17 cellular contexts compared by ENCODE assay signal in genomic region chr20:12660918-12661317, GRCh38.
DNase-seq lines count a peak whose midpoint lies in the region; ATAC-seq, FAIRE-seq and TF ChIP-seq lines count a peak whose summit lies in the region.
"Had no signal": no experiment of that assay in that cellular context is flagged by ENCODE, and none has a peak within 500 bp of the region (broad histone marks: within the 10 kb centered on the region; RNA-seq: fewer than 3 reads in every experiment).

No MANE protein-coding gene starts in this region.

- TF ChIP-seq EP300 in HepG2 (IDR thresholded peaks at IDR 0.05; ENCODE audit: low read depth in 2 of 2, low read length in 2 of 2) (no peak), HepG2 (CRISPR knock-in tag; IDR thresholded peaks at IDR 0.05; ENCODE audit: borderline replicate concordance) (no peak)

- intact Hi-C loops in HepG2 (cut with micrococcal nuclease; ENCODE audit: unreplicated experiment), result loop anchor here (5.0 kb wide), 1 partner anchor 146 kb away; no protein-coding TSS in a partner anchor
- intact Hi-C loops in right lobe of liver (cut with DNase I), result no loop called here

- POLR2A ChIA-PET in HepG2 (lab: Yijun Ruan, JAX), result no interaction called here

- H4K20me1 ChIP-seq in HepG2 (ENCODE audit: insufficient read depth, low read length), result no peaks in the 10 kb centered on the region
- H4K20me1 ChIP-seq: BLaER1 had no signal

- H3K4me1 ChIP-seq in HepG2 (ENCODE audit: insufficient read depth, low read length), result no peaks in the 10 kb centered on the region
- H3K4me1 ChIP-seq in right lobe of liver, result no peaks in the 10 kb centered on the region
- H3K4me1 ChIP-seq in SJCRH30, result no peaks in the 10 kb centered on the region
- H3K4me1 ChIP-seq in iPS DF 6.9 (ENCODE audit: control insufficient read depth, insufficient read depth, low read length), result no peaks in the 10 kb centered on the region
- H3K4me1 ChIP-seq: BLaER1 had no signal

- H3K27me3 ChIP-seq in HepG2 (ENCODE audit: control insufficient read depth in 1 of 2, insufficient read depth in 2 of 2, low read length in 2 of 2) (no peaks in the 10 kb centered on the region), right lobe of liver (no peaks in the 10 kb centered on the region), SJCRH30 (no peaks in the 10 kb centered on the region), iPS DF 6.9 (ENCODE audit: control insufficient read depth, insufficient read depth, low read length) (no peaks in the 10 kb centered on the region)
- H3K27me3 ChIP-seq: BLaER1 had no signal

- no peak overlapping the region for H3K4me3 ChIP-seq in HepG2 (replicated peaks in 1 of 3; ENCODE audit: insufficient read depth in 1 of 3, low read depth in 2 of 3, low read length in 3 of 3)
- no peak overlapping the region for H3K4me3 ChIP-seq in right lobe of liver
- no peak overlapping the region for H3K4me3 ChIP-seq in SJCRH30
- H3K4me3 ChIP-seq in iPS DF 6.9 (ENCODE audit: low read length), result no peak overlapping the region
- H3K4me3 ChIP-seq: BLaER1 had no signal

- no peak; the same call in 1 of the 2 replicates for TF ChIP-seq CTCF in HepG2 (CRISPR knock-in tag; IDR thresholded peaks at IDR 0.05)
- TF ChIP-seq CTCF in right lobe of liver (IDR thresholded peaks at IDR 0.05), result peak in 1 of 4 donors; percentile 34

- CTCF ChIA-PET in HepG2 (lab: Yijun Ruan, JAX; ENCODE audit: low intra/inter-chr PET ratio, low total read pairs), result no interaction called here

- ATAC-seq in HepG2 (peak; percentile 59; the same call in 2 of the 3 replicates), right lobe of liver (no peak), GM19455 (IDR thresholded peaks at IDR 0.05; ENCODE audit: unreplicated experiment) (no peak), HG03521 (IDR thresholded peaks at IDR 0.05; ENCODE audit: unreplicated experiment) (no peak)
- ATAC-seq: stimulated activated naive CD8-positive, alpha-beta T cell treated with anti-CD3 and anti-CD28 coated beads, Interleukin-15, Interleukin-2, amounts not matched to agents 100 U/mL and 50 U/mL, for 24 hours had no signal

- no TSS peak for BruUV-seq in HepG2 (replicated peaks; lab: Mats Ljungman, UMichigan)

- DNase-seq in HepG2 (ENCODE audit: low spot score), result peak; percentile 13
- DNase-seq in right lobe of liver, result no peak
- peak; percentile 22 to 55 for DNase-seq in SJCRH30
- DNase-seq in iPS DF 6.9 (ENCODE audit: low read depth, low spot score), result peak; percentile 43
- DNase-seq in 8988T, result no peak
- DNase-seq in AML-193 (lab: John Stamatoyannopoulos, UW), result no peak
- DNase-seq: activated naive CD4-positive, alpha-beta T cell treated with Interleukin-2 at 50 U/mL for 16 hours; erythroblast; GDM1; NCI-H2081 treated with DMSO at 0.1 percent for 48 hours; stimulated activated naive CD8-positive, alpha-beta T cell treated with anti-CD3 and anti-CD28 coated beads, Interleukin-15, Interleukin-2, amounts not matched to agents 100 U/mL and 50 U/mL, for 24 hours; T-helper 9 cell had no signal

- 23% methylated on average over 2 of the region's 2 CpGs for WGBS in HepG2 (ENCODE audit: low lambda C conversion rate)
- 39% methylated on average over 2 of the region's 2 CpGs for WGBS in right lobe of liver (ENCODE audit: insufficient coverage, low coverage, low lambda C conversion rate, missing lambda C conversion rate)
- no CpG with 5 or more reads among the region's 2 CpGs for WGBS in iPS DF 6.9 (ENCODE audit: insufficient coverage, insufficient read length)

- in situ Hi-C loops in HepG2 (cut with HindIII; ENCODE audit: extremely low pct_ligation_motif_present, low pct_unique_long_range_greater_than_20kb), result no loop called here

- H3K36me3 ChIP-seq in HepG2 (replicated peaks in 1 of 2; ENCODE audit: control insufficient read depth in 1 of 2, insufficient read depth in 2 of 2, low read length in 2 of 2) (no peaks in the 10 kb centered on the region), right lobe of liver (no peaks in the 10 kb centered on the region), SJCRH30 (no peaks in the 10 kb centered on the region), iPS DF 6.9 (ENCODE audit: control insufficient read depth, insufficient read depth, low read length) (no peaks in the 10 kb centered on the region)
- H3K36me3 ChIP-seq: BLaER1 had no signal

- H3K4me2 ChIP-seq in HepG2 (ENCODE audit: low read depth, low read length), result no peak overlapping the region
- H3K4me2 ChIP-seq: BLaER1 had no signal

- H3K9me3 ChIP-seq in HepG2 (ENCODE audit: low read length) (no peaks in the 10 kb centered on the region), right lobe of liver (no peaks in the 10 kb centered on the region), SJCRH30 (replicated peaks) (no peaks in the 10 kb centered on the region), iPS DF 6.9 (ENCODE audit: control insufficient read depth, insufficient read depth, low read length) (no peaks in the 10 kb centered on the region)
- H3K9me3 ChIP-seq: BLaER1 had no signal

- H3K27ac ChIP-seq in HepG2 (ENCODE audit: extremely low read length, insufficient read depth, low read length) (no peak overlapping the region), right lobe of liver (no peak overlapping the region), SJCRH30 (no peak overlapping the region), iPS DF 6.9 (ENCODE audit: low read length) (no peak overlapping the region)
- H3K27ac ChIP-seq: BLaER1 had no signal

- H2AFZ ChIP-seq in HepG2 (ENCODE audit: low read length), result no peak overlapping the region

- H3K79me2 ChIP-seq in HepG2 (ENCODE audit: insufficient read depth, low read length), result no peaks in the 10 kb centered on the region

- FAIRE-seq in HepG2 (lab: Jason Lieb, UNC), result no peak
- FAIRE-seq: GM18507, RCC 7860 had no signal

- H3K9ac ChIP-seq in HepG2 (ENCODE audit: insufficient read depth, low read depth, low read length), result no peak overlapping the region
- H3K9ac ChIP-seq: BLaER1 had no signal

- TF ChIP-seq POLR2A in HepG2 (IDR thresholded peaks at IDR 0.05; ENCODE audit: insufficient read depth in 1 of 2, low read depth in 2 of 2, low read length in 2 of 2) (no peak), right lobe of liver (IDR thresholded peaks at IDR 0.05) (no peak)

- TF ChIP-seq RAD21 in HepG2 (CRISPR knock-in tag; IDR thresholded peaks at IDR 0.05), result no peak

TF ChIP-seq in HepG2, 621 proteins besides CTCF, POLR2A, EP300 and RAD21:
- no peak for TF ChIP-seq ZNF451 (CRISPR knock-in tag; IDR thresholded peaks at IDR 0.05)
- TF ChIP-seq STAG1 (CRISPR knock-in tag; IDR thresholded peaks at IDR 0.05), result peak; percentile 31

Comparison
In these comparisons a context has a peak if more than half of its experiments do, and no peak if none do; other contexts are left out.
1. DNase-seq: peak in HepG2 (single experiment), SJCRH30 (2 of 2) and iPS DF 6.9 (single experiment); none in right lobe of liver (0 of 3), 8988T (single experiment) and AML-193 (0 of 2).